In the genomic region with DNA sequence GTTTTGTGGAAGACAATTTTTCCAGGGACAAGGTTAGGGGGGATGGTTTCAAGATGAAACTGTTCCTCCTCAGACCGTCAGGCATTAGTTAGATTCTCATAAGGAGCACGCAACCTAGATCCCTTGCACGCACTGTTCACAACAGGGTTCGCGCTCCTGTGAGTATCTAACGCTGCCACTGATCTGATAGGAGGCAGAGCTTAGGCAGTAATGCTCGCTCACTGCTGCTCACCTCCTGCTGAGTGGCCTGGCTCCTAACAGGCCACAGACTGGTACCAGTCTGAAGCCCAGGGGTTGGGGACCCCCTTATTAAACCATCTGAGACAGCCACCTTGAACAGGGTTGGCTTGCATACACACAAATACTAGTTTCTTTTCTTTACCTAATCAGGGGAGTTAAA, we compare ENCODE assay signal across 15 cellular contexts. TPM values are rescaled to one million over a fixed set of nuclear protein-coding genes. Genes with fewer than 3 reads are reported as not detected.
DNase-seq lines count a peak whose midpoint lies in the region; ATAC-seq, FAIRE-seq and TF ChIP-seq lines count a peak whose summit lies in the region.
"Had no signal": no experiment of that assay in that cellular context is flagged by ENCODE, and none has a peak within 500 bp of the region (broad histone marks: within the 10 kb centered on the region; RNA-seq: fewer than 3 reads in every experiment).

No MANE protein-coding gene starts in this region.

- no peak overlapping the region for H3K4me3 Mint-ChIP-seq in progenitor cell of endocrine pancreas (ENCODE audit: low read depth)
- H3K4me3 Mint-ChIP-seq: CD4-positive, alpha-beta T cell had no signal

- no peaks in the 10 kb centered on the region for H3K4me1 Mint-ChIP-seq in progenitor cell of endocrine pancreas (ENCODE audit: low read depth)

- H3K9me3 ChIP-seq in right cardiac atrium (ENCODE audit: control insufficient read depth, low read length), result no peaks in the 10 kb centered on the region
- H3K9me3 ChIP-seq: BLaER1 treated with 17β-estradiol and CSF1 and Interleukin-3, amounts not matched to agents 10 nM and 100 nM had no signal

- ATAC-seq in Right ventricle myocardium inferior (no peak), right cardiac atrium (no peak)

- H3K27ac Mint-ChIP-seq in progenitor cell of endocrine pancreas, result peak overlapping the region; percentile 41
- H3K27ac Mint-ChIP-seq: CD4-positive, alpha-beta T cell had no signal

- no peaks in the 10 kb centered on the region for H3K36me3 ChIP-seq in bronchial epithelial cell (ENCODE audit: control insufficient read depth, insufficient read depth, low read length)

- DNase-seq in Right ventricle myocardium inferior (ENCODE audit: missing footprints) (peak; percentile 26), right cardiac atrium (no peak), bronchial epithelial cell (ENCODE audit: low read depth) (no peak), progenitor cell of endocrine pancreas (ENCODE audit: low spot score, unreplicated experiment) (no peak), AG20443 (ENCODE audit: low spot score) (no peak), NCI-H526 (lab: John Stamatoyannopoulos, UW) (no peak), erythroblast (lab: John Stamatoyannopoulos, UW) (no peak)
- DNase-seq: 8988T; CD4-positive, alpha-beta T cell; DMS79; GM23248; H7 had no signal

- H3K27me3 ChIP-seq in right cardiac atrium (ENCODE audit: control insufficient read depth, insufficient read depth) (no peaks in the 10 kb centered on the region), bronchial epithelial cell (ENCODE audit: control insufficient read depth, insufficient read depth, low read length) (no peaks in the 10 kb centered on the region)
- H3K27me3 ChIP-seq: BLaER1 treated with 17β-estradiol and CSF1 and Interleukin-3, amounts not matched to agents 10 nM and 100 nM had no signal

- H3K9me3 Mint-ChIP-seq in progenitor cell of endocrine pancreas (ENCODE audit: low read depth), result no peaks in the 10 kb centered on the region
- H3K9me3 Mint-ChIP-seq: CD4-positive, alpha-beta T cell had no signal

- intact Hi-C loops in Right ventricle myocardium inferior (cut with DNase I), result no loop called here
- intact Hi-C loops in right cardiac atrium (cut with DNase I), result no loop called here

- FAIRE-seq in bronchial epithelial cell (lab: Jason Lieb, UNC), result peak; percentile 32
- FAIRE-seq: G401.6, GM12891 had no signal

- no peaks in the 10 kb centered on the region for H3K27me3 Mint-ChIP-seq in progenitor cell of endocrine pancreas
- H3K27me3 Mint-ChIP-seq: CD4-positive, alpha-beta T cell had no signal

- H3K4me1 ChIP-seq in right cardiac atrium (ENCODE audit: control insufficient read depth, insufficient read depth, low read length), result no peaks in the 10 kb centered on the region
- H3K4me1 ChIP-seq: BLaER1 treated with 17β-estradiol and CSF1 and Interleukin-3, amounts not matched to agents 10 nM and 100 nM had no signal

- H3K27ac ChIP-seq in right cardiac atrium (ENCODE audit: low read length), result no peak overlapping the region
- H3K27ac ChIP-seq: BLaER1 treated with 17β-estradiol and CSF1 and Interleukin-3, amounts not matched to agents 10 nM and 100 nM; GM23248 had no signal

- H3K4me3 ChIP-seq in right cardiac atrium (ENCODE audit: low read length), result no peak overlapping the region
- no peak overlapping the region for H3K4me3 ChIP-seq in bronchial epithelial cell (ENCODE audit: low read depth, low read length)
- H3K4me3 ChIP-seq: BLaER1 treated with 17β-estradiol and CSF1 and Interleukin-3, amounts not matched to agents 10 nM and 100 nM; GM23248 had no signal

- H3K36me3 Mint-ChIP-seq in progenitor cell of endocrine pancreas (ENCODE audit: insufficient read depth), result peaks cover 14% of the 10 kb centered on the region

- 85% methylated on average over 7 of the region's 7 CpGs for WGBS in right cardiac atrium

- no peak for TF ChIP-seq POLR2A in erythroblast (IDR thresholded peaks at IDR 0.05; ENCODE audit: low read length)

- TF ChIP-seq CTCF in bronchial epithelial cell (IDR thresholded peaks at IDR 0.05; ENCODE audit: insufficient read depth, low read length, severe bottlenecking) (no peak), progenitor cell of endocrine pancreas (IDR thresholded peaks at IDR 0.05; ENCODE audit: unreplicated experiment) (no peak)

RNA-seq across cellular contexts. Expression of a gene that starts 13.5 kb away (rescaled TPM):
- 0.14 TPM for total RNA-seq in Right ventricle myocardium inferior
- under 1 TPM; 0.35 to 0.49 (median 0.39) TPM for total RNA-seq in right cardiac atrium
- 0.05 TPM for polyA plus RNA-seq in right cardiac atrium
- under 0.01 and 0.13 TPM in 2 replicates for total RNA-seq in bronchial epithelial cell
- 0.82 and 0.98 TPM in 2 replicates for total RNA-seq in progenitor cell of endocrine pancreas
- polyA plus RNA-seq: GM23248 had no signal
